Comparison of ENCODE assay signal across 15 cellular contexts in genomic region chr1:234737915-234738314, GRCh38.
DNase-seq lines count a peak whose midpoint lies in the region; ATAC-seq and TF ChIP-seq lines count a peak whose summit lies in the region.
"Had no signal": no experiment of that assay in that cellular context is flagged by ENCODE, and none has a peak within 500 bp of the region (broad histone marks: within the 10 kb centered on the region; RNA-seq: fewer than 3 reads in every experiment).

No MANE protein-coding gene starts in this region.

- H3K4me3 ChIP-seq in dorsolateral prefrontal cortex (peak overlapping the region in 5 of 59 donors; percentile 0 to 30 (median 14)), PC-3 (ENCODE audit: low read length) (no peak overlapping the region)
- H3K4me3 ChIP-seq: coronary artery, GM23248, skin epidermis, transverse colon had no signal

- CTCF ChIA-PET in PC-3 (lab: Charles Lee), result no interaction called here

- H3K4me2 ChIP-seq in PC-3 (ENCODE audit: low read length), result no peak overlapping the region

- no peaks in the 10 kb centered on the region for H3K79me2 ChIP-seq in PC-3 (ENCODE audit: low read length)

- no peak overlapping the region for H3K9ac ChIP-seq in PC-3 (ENCODE audit: low read length)
- H3K9ac ChIP-seq: GM23248 had no signal

- intact Hi-C loops in dorsolateral prefrontal cortex (cut with DNase I) (no loop called here), sciatic nerve (cut with DNase I) (loop anchor here (10.0 kb wide), 1 partner anchor 327 kb away; no protein-coding TSS in a partner anchor), PC-3 (cut with micrococcal nuclease) (no loop called here)

- no TSS peak for BruUV-seq in PC-3 (replicated peaks; lab: Mats Ljungman, UMichigan)

- H3K9me2 ChIP-seq in PC-3 (replicated peaks; ENCODE audit: low read length), result no peaks in the 10 kb centered on the region

- no peaks in the 10 kb centered on the region for H3K4me1 ChIP-seq in PC-3 (ENCODE audit: insufficient read depth, low read length)
- H3K4me1 ChIP-seq: foreskin keratinocyte, transverse colon had no signal

- no peaks in the 10 kb centered on the region for H4K20me1 ChIP-seq in PC-3 (ENCODE audit: low read length)

- H3K36me3 ChIP-seq in PC-3 (ENCODE audit: low read depth, low read length), result no peaks in the 10 kb centered on the region
- H3K36me3 ChIP-seq: transverse colon had no signal

- H3K27ac ChIP-seq in dorsolateral prefrontal cortex, result peak overlapping the region in 50 of 59 donors; percentile 2 to 82 (median 52)
- no peak overlapping the region for H3K27ac ChIP-seq in PC-3 (ENCODE audit: low read length)
- H3K27ac ChIP-seq: coronary artery, foreskin keratinocyte, GM23248, skin epidermis, transverse colon had no signal

- H3F3A ChIP-seq in PC-3 (ENCODE audit: low read length, unreplicated experiment), result no peaks in the 10 kb centered on the region

- POLR2A ChIA-PET in PC-3 (lab: Charles Lee; ENCODE audit: unreplicated experiment), result no interaction called here

- H3K9me3 ChIP-seq in PC-3 (ENCODE audit: low read length), result no peaks in the 10 kb centered on the region
- H3K9me3 ChIP-seq: transverse colon had no signal

- H3K27me3 ChIP-seq in dorsolateral prefrontal cortex (no peaks in the 10 kb centered on the region), PC-3 (ENCODE audit: low read length) (no peaks in the 10 kb centered on the region)
- H3K27me3 ChIP-seq: foreskin keratinocyte, transverse colon had no signal

- TF ChIP-seq CTCF in dorsolateral prefrontal cortex (IDR thresholded peaks at IDR 0.05 in 54 of 56, conservative IDR thresholded peaks at IDR 0.05 in 2 of 56; ENCODE audit: low read depth in 1 of 56, partially characterized antibody in 56 of 56) (peak in 2 of 56 donors; percentile 7 to 13), PC-3 (conservative IDR thresholded peaks at IDR 0.05; ENCODE audit: low read depth, low read length) (no peak)

- ATAC-seq in sciatic nerve, result peak; percentile 38
- ATAC-seq in PC-3, result no peak
- ATAC-seq in HG02588 (IDR thresholded peaks at IDR 0.05; ENCODE audit: unreplicated experiment), result no peak
- ATAC-seq: foreskin keratinocyte had no signal

- DNase-seq in NCI-H524 (lab: John Stamatoyannopoulos, UW) (peak; percentile 54 to 86), NCI-H524 treated with DMSO at 0.1 percent for 48 hours (lab: John Stamatoyannopoulos, UW) (no peak), NCI-H2081 treated with DMSO at 0.1 percent for 48 hours (lab: John Stamatoyannopoulos, UW) (peak; percentile 58), dorsolateral prefrontal cortex (peak in 5 of 10 donors; percentile 61 to 77 (median 62)), sciatic nerve (ENCODE audit: low spot score) (peak; percentile 51), PC-3 (no peak)
- DNase-seq in activated CD4-positive, alpha-beta T cell treated with anti-CD3 and anti-CD28 coated beads, Interleukin-2, amount 50 U/mL, for 48 hours, result no peak
- DNase-seq: activated naive CD8-positive, alpha-beta T cell treated with anti-CD3 and anti-CD28 coated beads, Interleukin-2, amount 10 ng/mL, durations not matched to agents 7 days and 5 days; foreskin keratinocyte; GM23248; naive B cell; transverse colon had no signal

- H2AFZ ChIP-seq in PC-3 (ENCODE audit: low read length), result no peak overlapping the region
- H2AFZ ChIP-seq: GM23248 had no signal

Comparison
In these comparisons a context has a peak if more than half of its experiments do, and no peak if none do; other contexts are left out.
1. DNase-seq: peak in NCI-H524 (2 of 2), NCI-H2081 treated with DMSO at 0.1 percent for 48 hours (single experiment) and sciatic nerve (single experiment); none in NCI-H524 treated with DMSO at 0.1 percent for 48 hours (single experiment), PC-3 (single experiment) and activated CD4-positive, alpha-beta T cell treated with anti-CD3 and anti-CD28 coated beads, Interleukin-2, amount 50 U/mL, for 48 hours (0 of 2).